ENCODE assay signal across 25 cellular contexts in the genomic region with DNA sequence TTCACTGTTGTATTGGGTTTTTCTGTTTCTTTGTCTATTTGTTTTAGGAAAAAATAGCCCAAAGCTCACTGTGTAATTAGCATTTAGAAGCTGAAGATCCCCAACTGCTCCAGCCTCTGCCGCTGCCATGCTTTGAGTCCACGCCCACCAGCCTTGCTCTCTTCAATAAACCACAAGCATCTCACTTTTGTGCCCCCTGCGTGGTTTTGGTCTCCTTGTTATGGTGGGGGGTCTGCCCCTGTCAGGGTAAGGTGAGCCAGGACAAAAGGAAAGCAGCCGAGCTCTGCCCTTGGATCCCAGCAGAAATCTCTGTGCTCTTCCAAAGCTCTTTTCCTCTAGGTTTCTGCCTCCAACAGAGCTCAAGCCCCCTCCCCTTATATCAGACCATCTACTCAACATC. TPM values are rescaled to one million over a fixed set of nuclear protein-coding genes. Genes with fewer than 3 reads are reported as not detected.
A peak's percentile ranks its signal among the peaks of the same experiment; 100 is the strongest.
DNase-seq lines count a peak whose midpoint lies in the region; ATAC-seq and TF ChIP-seq lines count a peak whose summit lies in the region.
"Had no signal": no experiment of that assay in that cellular context is flagged by ENCODE, and none has a peak within 500 bp of the region (broad histone marks: within the 10 kb centered on the region; RNA-seq: fewer than 3 reads in every experiment).

No MANE protein-coding gene starts in this region.

- H3K4ac ChIP-seq in IMR-90 (ENCODE audit: low read depth, low read length): no peak overlapping the region
- no peak overlapping the region for H3K4ac ChIP-seq in neuronal stem cell (ENCODE audit: low read length)

- TF ChIP-seq POLR2A in IMR-90 (IDR thresholded peaks at IDR 0.05; ENCODE audit: low read depth, low read length): no peak

- no peak overlapping the region; the same call in 1 of the 2 replicates for H4K5ac ChIP-seq in IMR-90 (ENCODE audit: low read depth, low read length)

- no peaks in the 10 kb centered on the region for H3K36me3 ChIP-seq in Caco-2 (ENCODE audit: control insufficient read depth, insufficient read depth, low read length)
- no peaks in the 10 kb centered on the region for H3K36me3 ChIP-seq in IMR-90 (ENCODE audit: control insufficient read depth, insufficient read depth, low read length)
- no peaks in the 10 kb centered on the region for H3K36me3 ChIP-seq in neuronal stem cell (replicated peaks in 1 of 2; ENCODE audit: control insufficient read depth in 2 of 2, insufficient read depth in 2 of 2, low read length in 2 of 2)
- H3K36me3 ChIP-seq in Karpas-422 (ENCODE audit: insufficient read depth, low read length): no peaks in the 10 kb centered on the region
- H3K36me3 ChIP-seq: HAP-1 had no signal

- peaks cover 4% of the 10 kb centered on the region; the same call in 1 of the 2 replicates for H3K9me1 ChIP-seq in IMR-90 (ENCODE audit: insufficient read depth, low read length)

- no peaks in the 10 kb centered on the region for H3K27me3 ChIP-seq in Caco-2 (replicated peaks; ENCODE audit: control insufficient read depth, insufficient read depth, low read length)
- H3K27me3 ChIP-seq in IMR-90 (ENCODE audit: control insufficient read depth, insufficient read depth, low read length): no peaks in the 10 kb centered on the region
- peaks cover 0 to 26% (median 0%) of the 10 kb centered on the region in 3 experiments for H3K27me3 ChIP-seq in neuronal stem cell (ENCODE audit: control insufficient read depth in 3 of 3, insufficient read depth in 3 of 3, low read depth in 1 of 3, low read length in 3 of 3)
- no peaks in the 10 kb centered on the region for H3K27me3 ChIP-seq in Karpas-422 (ENCODE audit: low read length)
- H3K27me3 ChIP-seq: BLaER1 treated with 17β-estradiol and CSF1 and Interleukin-3, amounts not matched to agents 10 nM and 100 nM had no signal

- ATAC-seq in IMR-90 (ENCODE audit: low read depth) (no peak), GM21737 (IDR thresholded peaks at IDR 0.05; ENCODE audit: unreplicated experiment) (no peak)

- H2BK15ac ChIP-seq in IMR-90 (ENCODE audit: low read depth, low read length) (no peak overlapping the region), neuronal stem cell (ENCODE audit: low read length) (no peak overlapping the region)

- no peaks in the 10 kb centered on the region for H3K79me2 ChIP-seq in Karpas-422 (ENCODE audit: low read length)

- H3K9me2 ChIP-seq in Karpas-422 (replicated peaks; ENCODE audit: insufficient read depth, low read length): no peaks in the 10 kb centered on the region
- H3K9me2 ChIP-seq: SK-N-SH had no signal

- H2AFZ ChIP-seq in IMR-90 (replicated peaks; ENCODE audit: low read length, poor library complexity) (no peak overlapping the region), neuronal stem cell (ENCODE audit: low read length) (no peak overlapping the region), Karpas-422 (ENCODE audit: low read length) (no peak overlapping the region)

- peak overlapping the region; percentile 20 for H3K4me3 Mint-ChIP-seq in Caco-2 (ENCODE audit: unreplicated experiment)
- H3K4me3 Mint-ChIP-seq in dendritic cell treated with granulocyte-macrophage colony-stimulating factor and Interleukin-4, amounts not matched to agents 40 ng/mL and 50 ng/mL, for 4 days: no peak overlapping the region

- H4K8ac ChIP-seq in IMR-90 (ENCODE audit: low read depth in 2 of 2, low read length in 2 of 2): no peak overlapping the region
- H4K8ac ChIP-seq in neuronal stem cell (ENCODE audit: low read depth, low read length): no peak overlapping the region

- POLR2A ChIA-PET in Caco-2 (lab: Charles Lee) (interaction anchor here (0.5 kb wide), 1 partner anchor 47 kb away, joined by 4 read pairs; no protein-coding TSS in a partner anchor), IMR-90 (lab: Charles Lee; ENCODE audit: unreplicated experiment) (no interaction called here)

- no peak for TF ChIP-seq RAD21 in IMR-90 (IDR thresholded peaks at IDR 0.05; ENCODE audit: low read length)

- peaks cover 1% of the 10 kb centered on the region for H3K9me3 Mint-ChIP-seq in Caco-2 (ENCODE audit: unreplicated experiment)
- no peaks in the 10 kb centered on the region for H3K9me3 Mint-ChIP-seq in dendritic cell treated with granulocyte-macrophage colony-stimulating factor and Interleukin-4, amounts not matched to agents 40 ng/mL and 50 ng/mL, for 4 days

- no peak overlapping the region for H3K4me2 ChIP-seq in IMR-90 (ENCODE audit: low read depth, low read length)
- H3K4me2 ChIP-seq in neuronal stem cell (ENCODE audit: insufficient read depth, low read length, poor library complexity, severe bottlenecking): no peak overlapping the region
- H3K4me2 ChIP-seq in Karpas-422 (ENCODE audit: low read depth, low read length, poor library complexity, severe bottlenecking): no peak overlapping the region
- H3K4me2 ChIP-seq: SK-N-SH had no signal

- H3K9me3 ChIP-seq in Caco-2 (no peaks in the 10 kb centered on the region), IMR-90 (ENCODE audit: control insufficient read depth, insufficient read depth, low read length) (no peaks in the 10 kb centered on the region), neuronal stem cell (replicated peaks in 1 of 2; ENCODE audit: control insufficient read depth in 2 of 2, insufficient read depth in 1 of 2, low read depth in 1 of 2, low read length in 2 of 2) (no peaks in the 10 kb centered on the region), Karpas-422 (ENCODE audit: low read length) (no peaks in the 10 kb centered on the region)
- H3K9me3 ChIP-seq: BLaER1 treated with 17β-estradiol and CSF1 and Interleukin-3, amounts not matched to agents 10 nM and 100 nM; HAP-1; SK-N-SH had no signal

- CTCF ChIA-PET in Caco-2 (lab: Charles Lee): interaction anchor here (0.6 to 4.4 kb wide), 6 partner anchors 29 to 137 kb away, joined by 5 to 56 read pairs (median 30); no protein-coding TSS in a partner anchor
- CTCF ChIA-PET in IMR-90 (lab: Yijun Ruan, JAX): interaction anchor here (0.8 kb wide), 1 partner anchor 120 kb away, joined by 4 read pairs; no protein-coding TSS in a partner anchor

- no peak overlapping the region for H3K9ac ChIP-seq in IMR-90 (ENCODE audit: low read depth, low read length)
- no peak overlapping the region for H3K9ac ChIP-seq in neuronal stem cell (ENCODE audit: low read depth, low read length, poor library complexity)
- H3K9ac ChIP-seq in Karpas-422 (ENCODE audit: low read length): no peak overlapping the region
- H3K9ac ChIP-seq: SK-N-SH had no signal

- in situ Hi-C loops in IMR-90 (cut with MboI; ENCODE audit: low sequenced_read_pairs): loop anchor here (5.0 kb wide), 1 partner anchor 129 kb away; no protein-coding TSS in a partner anchor
- in situ Hi-C loops in ACHN (cut with HindIII; ENCODE audit: low pct_ligation_motif_present, low pct_unique_long_range_greater_than_20kb, low sequenced_read_pairs): no loop called here

- H2BK120ac ChIP-seq in IMR-90 (ENCODE audit: low read depth, low read length): no peak overlapping the region
- H2BK120ac ChIP-seq in neuronal stem cell (ENCODE audit: low read depth, low read length): no peak overlapping the region

- TF ChIP-seq CTCF in Caco-2 (IDR thresholded peaks at IDR 0.05; ENCODE audit: insufficient read depth in 1 of 2, low read depth in 1 of 2, low read length in 1 of 2, severe bottlenecking in 1 of 2, unreplicated experiment in 1 of 2) (no peak), IMR-90 (conservative IDR thresholded peaks at IDR 0.05; ENCODE audit: low read depth, low read length) (no peak)

- H3K56ac ChIP-seq in IMR-90 (ENCODE audit: extremely low read depth, insufficient read depth, low read length): no peak overlapping the region

- H3K4me3 ChIP-seq in Caco-2 (ENCODE audit: low read depth, low read length) (no peak overlapping the region), IMR-90 (ENCODE audit: insufficient read depth, low read depth, low read length) (no peak overlapping the region), neuronal stem cell (ENCODE audit: low read length in 2 of 2) (no peak overlapping the region), Karpas-422 (ENCODE audit: low read length) (no peak overlapping the region)
- H3K4me3 ChIP-seq: BLaER1 treated with 17β-estradiol and CSF1 and Interleukin-3, amounts not matched to agents 10 nM and 100 nM; HAP-1 had no signal

- DNase-seq in Caco-2: no peak
- DNase-seq in IMR-90: no peak
- no peak for DNase-seq in neuronal stem cell (ENCODE audit: low spot score)
- DNase-seq in Karpas-422: no peak
- no peak for DNase-seq in ACHN
- DNase-seq in NOMO-1 (lab: John Stamatoyannopoulos, UW; ENCODE audit: unreplicated experiment in 2 of 2): no peak
- DNase-seq: DMS 273 treated with DMSO at 0.1 percent for 48 hours; DND-41; GDM1; NCI-H1105; NCI-H1694; NCI-H2081 treated with DMSO at 0.1 percent for 48 hours; NK-92 treated with Interleukin-12 subunit alpha and Interleukin-12 subunit beta, amount 100 ng/mL, for 24 hours; OCI-M1; SHP77; SK-N-SH had no signal

- no peak overlapping the region for H2AK9ac ChIP-seq in IMR-90 (replicated peaks; ENCODE audit: low read depth, low read length, poor library complexity)

- BruUV-seq in Caco-2 (replicated peaks; lab: Mats Ljungman, UMichigan) (no TSS peak), IMR-90 (replicated peaks; lab: Mats Ljungman, UMichigan) (no TSS peak)

- H2AK5ac ChIP-seq in IMR-90 (ENCODE audit: low read depth, low read length) (peak overlapping the region; percentile 35; the same call in 1 of the 2 replicates), neuronal stem cell (ENCODE audit: low read depth, low read length) (no peak overlapping the region)

- peaks cover 21% of the 10 kb centered on the region for H3K36me3 Mint-ChIP-seq in Caco-2 (ENCODE audit: insufficient read depth, unreplicated experiment)
- H3K36me3 Mint-ChIP-seq in dendritic cell treated with granulocyte-macrophage colony-stimulating factor and Interleukin-4, amounts not matched to agents 40 ng/mL and 50 ng/mL, for 4 days (ENCODE audit: low read depth): no peaks in the 10 kb centered on the region

- H2BK12ac ChIP-seq in neuronal stem cell (ENCODE audit: low read length): no peak overlapping the region

- no peak overlapping the region for H3K23ac ChIP-seq in IMR-90 (ENCODE audit: low read depth, low read length)
- H3K23ac ChIP-seq in neuronal stem cell (ENCODE audit: low read depth, low read length, poor library complexity): no peak overlapping the region

- H3K4me1 Mint-ChIP-seq in Caco-2 (ENCODE audit: low read depth, unreplicated experiment): peaks cover 35% of the 10 kb centered on the region
- H3K4me1 Mint-ChIP-seq in dendritic cell treated with granulocyte-macrophage colony-stimulating factor and Interleukin-4, amounts not matched to agents 40 ng/mL and 50 ng/mL, for 4 days (ENCODE audit: low read depth): peaks cover 74% of the 10 kb centered on the region

- no peak overlapping the region for H3K27ac ChIP-seq in IMR-90 (ENCODE audit: insufficient read depth, low read length)
- no peak overlapping the region for H3K27ac ChIP-seq in neuronal stem cell (replicated peaks; ENCODE audit: low read length)
- H3K27ac ChIP-seq in Karpas-422 (ENCODE audit: low read length): no peak overlapping the region
- H3K27ac ChIP-seq: HL-60 had no signal

- intact Hi-C loops in Caco-2 (cut with micrococcal nuclease; ENCODE audit: unreplicated experiment) (no loop called here), IMR-90 (cut with micrococcal nuclease) (no loop called here)
- intact Hi-C loops in dendritic cell treated with granulocyte-macrophage colony-stimulating factor and Interleukin-4, amounts not matched to agents 40 ng/mL and 50 ng/mL, for 4 days (cut with micrococcal nuclease): loop anchor here (5.0 kb wide), 1 partner anchor 84 kb away; no protein-coding TSS in a partner anchor

- H4K91ac ChIP-seq in IMR-90 (ENCODE audit: insufficient read depth, low read depth, low read length) (no peak overlapping the region), neuronal stem cell (ENCODE audit: low read depth, low read length, poor library complexity) (no peak overlapping the region)

- H3K79me1 ChIP-seq in IMR-90 (ENCODE audit: low read depth in 1 of 2, low read length in 2 of 2): peaks cover 0 to 12% of the 10 kb centered on the region in 2 experiments; a peak in 2 of 4 replicates
- H3K79me1 ChIP-seq in neuronal stem cell (ENCODE audit: low read depth, low read length): no peaks in the 10 kb centered on the region

- H3K27me3 Mint-ChIP-seq in Caco-2 (ENCODE audit: insufficient read depth, unreplicated experiment): no peaks in the 10 kb centered on the region
- H3K27me3 Mint-ChIP-seq in dendritic cell treated with granulocyte-macrophage colony-stimulating factor and Interleukin-4, amounts not matched to agents 40 ng/mL and 50 ng/mL, for 4 days: peaks cover 6% of the 10 kb centered on the region

- no peak overlapping the region for H2BK20ac ChIP-seq in IMR-90 (ENCODE audit: low read depth, low read length)

- H2BK5ac ChIP-seq in IMR-90 (ENCODE audit: low read depth, low read length, poor library complexity, severe bottlenecking): no peak overlapping the region
- peak overlapping the region; percentile 72 for H2BK5ac ChIP-seq in neuronal stem cell (ENCODE audit: low read length)

- peaks cover 47% of the 10 kb centered on the region for H3K4me1 ChIP-seq in Caco-2
- peaks cover 19% of the 10 kb centered on the region for H3K4me1 ChIP-seq in IMR-90 (ENCODE audit: control insufficient read depth, insufficient read depth, low read length)
- H3K4me1 ChIP-seq in neuronal stem cell (ENCODE audit: control insufficient read depth in 2 of 2, insufficient read depth in 1 of 2, low read depth in 1 of 2, low read length in 2 of 2): peaks cover 0 to 6% of the 10 kb centered on the region in 2 donors
- H3K4me1 ChIP-seq in Karpas-422 (ENCODE audit: low read length): no peaks in the 10 kb centered on the region
- H3K4me1 ChIP-seq: HAP-1 had no signal

- H3K27ac Mint-ChIP-seq in Caco-2 (ENCODE audit: unreplicated experiment): peak overlapping the region; percentile 63
- H3K27ac Mint-ChIP-seq in dendritic cell treated with granulocyte-macrophage colony-stimulating factor and Interleukin-4, amounts not matched to agents 40 ng/mL and 50 ng/mL, for 4 days: peak overlapping the region; percentile 49

- H4K20me1 ChIP-seq in IMR-90 (ENCODE audit: insufficient read depth, low read length) (no peaks in the 10 kb centered on the region), Karpas-422 (ENCODE audit: insufficient read depth, low read depth, low read length) (no peaks in the 10 kb centered on the region)

- dilution Hi-C loops in IMR-90 (cut with HindIII; ENCODE audit: low sequenced_read_pairs, unreplicated experiment): no loop called here

- H3K18ac ChIP-seq in IMR-90 (ENCODE audit: low read depth, low read length) (no peak overlapping the region), neuronal stem cell (ENCODE audit: low read length) (no peak overlapping the region)

- H3K14ac ChIP-seq in IMR-90 (replicated peaks; ENCODE audit: low read depth, low read length): no peak overlapping the region
- H3K14ac ChIP-seq in neuronal stem cell (ENCODE audit: low read length): no peak overlapping the region

- WGBS in IMR-90 (ENCODE audit: extremely low coverage in 2 of 2, insufficient read length in 1 of 2), 2 experiments: no CpG with 5 or more reads among the region's 4 CpGs
- WGBS in neuronal stem cell (ENCODE audit: extremely low coverage in 2 of 2, insufficient read length in 2 of 2, insufficient replicate concordance in 1 of 2), 2 donors: no CpG with 5 or more reads among the region's 4 CpGs

RNA-seq across cellular contexts. Expression of gene SCGB1A1, which starts 4.2 kb away (rescaled TPM):
- total RNA-seq in Caco-2 (2022) (not detected in 2 replicates), IMR-90 (2012; rRNA removed) (not detected in 2 replicates)
- polyA plus RNA-seq in IMR-90 (2012; rRNA removed): not detected in 2 replicates
- polyA plus RNA-seq in IMR-90 (2012; cell fraction: cytosol; rRNA removed): not detected in 2 replicates
- polyA plus RNA-seq in IMR-90 (2012; cell fraction: nucleus; rRNA removed; ENCODE audit: low replicate concordance): not detected in 2 replicates
- polyA plus RNA-seq in neuronal stem cell (2013, experiment 1 of 2): not detected
- polyA plus RNA-seq in neuronal stem cell (2013, experiment 2 of 2): not detected
- total RNA-seq in Karpas-422 (2014; rRNA removed; shearing (Covaris generic); ENCODE audit: low replicate concordance): not detected in 2 replicates
- total RNA-seq: A673, HT1080, NCI-H460, RPMI7951 had no signal
- polyA plus RNA-seq: SK-N-SH had no signal
